Comparison of ENCODE assay signal across 30 cellular contexts in the genomic region with DNA sequence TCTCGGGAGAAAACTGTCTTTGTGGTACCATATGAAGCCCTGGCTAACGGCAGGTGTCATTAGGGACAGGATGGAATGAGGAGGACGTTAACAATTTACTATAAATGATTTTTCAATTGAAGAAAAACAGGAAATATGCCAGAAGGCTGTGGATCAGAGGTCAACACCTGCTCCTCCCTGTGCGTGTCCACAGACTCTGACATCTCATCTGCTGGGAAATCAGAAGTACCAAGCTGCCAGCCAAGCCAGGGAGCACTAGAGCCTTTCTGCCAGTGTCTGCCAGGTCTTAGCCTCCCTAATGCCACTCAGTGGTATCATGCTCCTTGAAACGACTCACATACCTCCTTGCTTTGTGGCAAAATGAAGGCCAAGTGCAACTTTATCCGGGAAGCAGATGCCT.
DNase-seq lines count a peak whose midpoint lies in the region; ATAC-seq and TF ChIP-seq lines count a peak whose summit lies in the region.
"Had no signal": no experiment of that assay in that cellular context is flagged by ENCODE, and none has a peak within 500 bp of the region (broad histone marks: within the 10 kb centered on the region; RNA-seq: fewer than 3 reads in every experiment).

No MANE protein-coding gene starts in this region.

- H3K27me3 ChIP-seq in Caco-2 (replicated peaks; ENCODE audit: control insufficient read depth, insufficient read depth, low read length): no peaks in the 10 kb centered on the region
- H3K27me3 ChIP-seq: gastrocnemius medialis, hepatocyte, upper lobe of right lung had no signal

- DNase-seq in DMS53 (lab: John Stamatoyannopoulos, UW): peak; percentile 87
- peak; percentile 49 for DNase-seq in NCI-H1105 (lab: John Stamatoyannopoulos, UW)
- peak; percentile 96 for DNase-seq in NCI-H748 (lab: John Stamatoyannopoulos, UW; ENCODE audit: unreplicated experiment)
- DNase-seq in mucosa of descending colon: peak in 2 of 3 donors; percentile 26 to 27
- no peak for DNase-seq in Caco-2
- DNase-seq: activated CD4-positive, alpha-beta T cell treated with anti-CD3 and anti-CD28 coated beads, Interleukin-2, amount 10 ng/mL, durations not matched to agents 24 days and 14 days; activated gamma-delta T cell treated with Interleukin-2 at 50 U/mL for 16 hours; activated T-cell treated with anti-CD3 and anti-CD28 coated beads, Interleukin-2, amount 50 U/mL, for 24 hours; gastrocnemius medialis; HFFc6; Karpas-422; left cardiac atrium; NCI-H2029 treated with DMSO at 0.1 percent for 48 hours; posterior cingulate gyrus; Right ventricle myocardium superior; stimulated activated CD4-positive, alpha-beta T cell treated with anti-CD3 and anti-CD28 coated beads, Interleukin-4, amount 100 ng/mL, for 4 hours; substantia nigra; SW 1271; T-helper 9 cell; upper lobe of right lung had no signal

- intact Hi-C loops in mucosa of descending colon (cut with DNase I, micrococcal nuclease) (no loop called here), Caco-2 (cut with micrococcal nuclease; ENCODE audit: unreplicated experiment) (no loop called here)

- peak; percentile 73 for ATAC-seq in mucosa of descending colon
- ATAC-seq in GM18858 (IDR thresholded peaks at IDR 0.05; ENCODE audit: unreplicated experiment): no peak
- no peak for ATAC-seq in HG02678 (IDR thresholded peaks at IDR 0.05; ENCODE audit: unreplicated experiment)
- ATAC-seq: gastrocnemius medialis; GM23338; HepG2; left cardiac atrium; sciatic nerve; stimulated activated memory B cell treated with anti-CD40 and anti-IgM and Interleukin-4, amounts not matched to agents 10 μg/mL and 1 μg/mL and 100 μg/mL, for 72 hours; upper lobe of right lung had no signal

- TF ChIP-seq CTCF in mucosa of descending colon (IDR thresholded peaks at IDR 0.05) (no peak), Caco-2 (IDR thresholded peaks at IDR 0.05; ENCODE audit: insufficient read depth in 1 of 2, low read depth in 1 of 2, low read length in 1 of 2, severe bottlenecking in 1 of 2, unreplicated experiment in 1 of 2) (no peak)

- H3K36me3 ChIP-seq in mucosa of descending colon (ENCODE audit: low read depth) (no peaks in the 10 kb centered on the region), Caco-2 (ENCODE audit: control insufficient read depth, insufficient read depth, low read length) (no peaks in the 10 kb centered on the region)
- H3K36me3 ChIP-seq: gastrocnemius medialis, upper lobe of right lung had no signal

- no peaks in the 10 kb centered on the region for H3K9me3 ChIP-seq in mucosa of descending colon
- H3K9me3 ChIP-seq in Caco-2: no peaks in the 10 kb centered on the region
- H3K9me3 ChIP-seq: gastrocnemius medialis, upper lobe of right lung had no signal

- no peaks in the 10 kb centered on the region for H3K4me1 Mint-ChIP-seq in Caco-2 (ENCODE audit: low read depth, unreplicated experiment)
- H3K4me1 Mint-ChIP-seq: activated CD4-positive, alpha-beta T cell treated with anti-CD3 and anti-CD28 coated beads, Interleukin-2, amount 10 ng/mL, durations not matched to agents 24 days and 14 days; central memory CD8-positive, alpha-beta T cell; GM23338 had no signal

- no peaks in the 10 kb centered on the region for H3K36me3 Mint-ChIP-seq in Caco-2 (ENCODE audit: insufficient read depth, unreplicated experiment)
- H3K36me3 Mint-ChIP-seq: CD14-positive monocyte; memory B cell; stimulated activated memory B cell treated with anti-CD40 and anti-IgM and Interleukin-4, amounts not matched to agents 10 μg/mL and 1 μg/mL and 100 μg/mL, for 72 hours had no signal

- CTCF ChIA-PET in Caco-2 (lab: Charles Lee): no interaction called here

- no peak overlapping the region for H3K27ac Mint-ChIP-seq in Caco-2 (ENCODE audit: unreplicated experiment)
- H3K27ac Mint-ChIP-seq: activated CD4-positive, alpha-beta T cell treated with anti-CD3 and anti-CD28 coated beads, Interleukin-2, amount 10 ng/mL, durations not matched to agents 24 days and 14 days; activated T-cell treated with anti-CD3 and anti-CD28 coated beads, Interleukin-2, amount 50 U/mL, for 24 hours; CD14-positive monocyte; GM23338; HFFc6; memory B cell; stimulated activated memory B cell treated with anti-CD40 and anti-IgM and Interleukin-4, amounts not matched to agents 10 μg/mL and 1 μg/mL and 100 μg/mL, for 72 hours had no signal

- H3K4me3 ChIP-seq in mucosa of descending colon (no peak overlapping the region), Caco-2 (ENCODE audit: low read depth, low read length) (no peak overlapping the region)
- H3K4me3 ChIP-seq: gastrocnemius medialis, GM23338, hepatocyte, upper lobe of right lung had no signal

- POLR2A ChIA-PET in Caco-2 (lab: Charles Lee): no interaction called here

- no peak overlapping the region for H3K4me3 Mint-ChIP-seq in Caco-2 (ENCODE audit: unreplicated experiment)
- H3K4me3 Mint-ChIP-seq: activated CD4-positive, alpha-beta T cell treated with anti-CD3 and anti-CD28 coated beads, Interleukin-2, amount 10 ng/mL, durations not matched to agents 24 days and 14 days; activated T-cell treated with anti-CD3 and anti-CD28 coated beads, Interleukin-2, amount 50 U/mL, for 24 hours; CD14-positive monocyte; central memory CD8-positive, alpha-beta T cell; GM23338; HFFc6; memory B cell; stimulated activated memory B cell treated with anti-CD40 and anti-IgM and Interleukin-4, amounts not matched to agents 10 μg/mL and 1 μg/mL and 100 μg/mL, for 72 hours had no signal

- H3K4me1 ChIP-seq in mucosa of descending colon (ENCODE audit: low read depth) (no peaks in the 10 kb centered on the region), Caco-2 (no peaks in the 10 kb centered on the region)
- H3K4me1 ChIP-seq: gastrocnemius medialis, upper lobe of right lung had no signal

- no peaks in the 10 kb centered on the region for H3K9me3 Mint-ChIP-seq in Caco-2 (ENCODE audit: unreplicated experiment)
- H3K9me3 Mint-ChIP-seq: activated CD4-positive, alpha-beta T cell treated with anti-CD3 and anti-CD28 coated beads, Interleukin-2, amount 10 ng/mL, durations not matched to agents 24 days and 14 days; central memory CD8-positive, alpha-beta T cell had no signal

- BruUV-seq in Caco-2 (replicated peaks; lab: Mats Ljungman, UMichigan): no TSS peak

- H3K27me3 Mint-ChIP-seq in Caco-2 (ENCODE audit: insufficient read depth, unreplicated experiment): no peaks in the 10 kb centered on the region
- H3K27me3 Mint-ChIP-seq: activated CD4-positive, alpha-beta T cell treated with anti-CD3 and anti-CD28 coated beads, Interleukin-2, amount 10 ng/mL, durations not matched to agents 24 days and 14 days; activated T-cell treated with anti-CD3 and anti-CD28 coated beads, Interleukin-2, amount 50 U/mL, for 24 hours; central memory CD8-positive, alpha-beta T cell; memory B cell; stimulated activated memory B cell treated with anti-CD40 and anti-IgM and Interleukin-4, amounts not matched to agents 10 μg/mL and 1 μg/mL and 100 μg/mL, for 72 hours had no signal

Comparison
In these comparisons a context has a peak if more than half of its experiments do, and no peak if none do; other contexts are left out.
1. DNase-seq: peak in DMS53 (single experiment), NCI-H1105 (single experiment), NCI-H748 (single experiment) and mucosa of descending colon (2 of 3); none in Caco-2 (0 of 2).